In genomic region chr6:142714956-142715355, GRCh38 we compare ENCODE assay signal across 3 cellular contexts.
TF ChIP-seq lines count a peak whose summit lies in the region.

No MANE protein-coding gene starts in this region.

TF ChIP-seq in WTC11, 78 proteins besides CTCF, POLR2A, EP300 and RAD21 (continues in another document):
- TF ChIP-seq FOXK1 (CRISPR knock-in tag; IDR thresholded peaks at IDR 0.05) (no peak), AR (CRISPR knock-in tag; IDR thresholded peaks at IDR 0.05) (no peak), USF1 (CRISPR knock-in tag; IDR thresholded peaks at IDR 0.05) (no peak), SMAD3 (CRISPR knock-in tag; IDR thresholded peaks at IDR 0.05; ENCODE audit: borderline replicate concordance) (no peak), ATF2 (CRISPR knock-in tag; IDR thresholded peaks at IDR 0.05; ENCODE audit: borderline replicate concordance, low read depth) (no peak), RELA (CRISPR knock-in tag; IDR thresholded peaks at IDR 0.05; ENCODE audit: borderline replicate concordance) (no peak), CBFB (CRISPR knock-in tag; IDR thresholded peaks at IDR 0.05; ENCODE audit: low read depth) (no peak), ESRRA (CRISPR knock-in tag; IDR thresholded peaks at IDR 0.05; ENCODE audit: borderline replicate concordance) (no peak), SP1 (CRISPR knock-in tag; conservative IDR thresholded peaks at IDR 0.05) (no peak), FOXJ3 (CRISPR knock-in tag; IDR thresholded peaks at IDR 0.05; ENCODE audit: borderline replicate concordance) (no peak), NR1H2 (CRISPR knock-in tag; IDR thresholded peaks at IDR 0.05) (no peak), GABPB1 (CRISPR knock-in tag; IDR thresholded peaks at IDR 0.05) (no peak)

TF ChIP-seq in H1, 55 proteins besides CTCF, POLR2A, EP300 and RAD21:
- no peak for TF ChIP-seq GABPA (IDR thresholded peaks at IDR 0.05; ENCODE audit: borderline replicate concordance, insufficient read depth, low read length)
- no peak for TF ChIP-seq CTBP2 (IDR thresholded peaks at IDR 0.05; ENCODE audit: borderline replicate concordance, insufficient read depth, insufficient read length, low read length)

TF ChIP-seq in SK-N-SH, 30 proteins besides CTCF, POLR2A, EP300 and RAD21:
- no peak for TF ChIP-seq NRF1 (IDR thresholded peaks at IDR 0.05; ENCODE audit: low read depth, low read length)
- TF ChIP-seq MXI1 (IDR thresholded peaks at IDR 0.05; ENCODE audit: low read depth, low read length) = no peak
- no peak for TF ChIP-seq TAF1 (IDR thresholded peaks at IDR 0.05; ENCODE audit: borderline replicate concordance, low read depth, low read length)
- no peak for TF ChIP-seq NFIC (IDR thresholded peaks at IDR 0.05; ENCODE audit: borderline replicate concordance)
- no peak for TF ChIP-seq FOSL2 (IDR thresholded peaks at IDR 0.05; ENCODE audit: borderline replicate concordance, low read depth)
- no peak for TF ChIP-seq RCOR1 (IDR thresholded peaks at IDR 0.05; ENCODE audit: low read length)
- TF ChIP-seq USF1 (IDR thresholded peaks at IDR 0.05; ENCODE audit: borderline replicate concordance, low read depth) = no peak
- no peak for TF ChIP-seq GABPA (IDR thresholded peaks at IDR 0.05; ENCODE audit: low read depth)
- no peak for TF ChIP-seq MEF2A (IDR thresholded peaks at IDR 0.05; ENCODE audit: borderline replicate concordance, low read depth)
- no peak for TF ChIP-seq CHD2 (IDR thresholded peaks at IDR 0.05; ENCODE audit: low read length, partially characterized antibody)
- TF ChIP-seq IRF3 (IDR thresholded peaks at IDR 0.05; ENCODE audit: low read depth, low read length) = no peak
- no peak for TF ChIP-seq GATA2 (CRISPR knock-in tag; IDR thresholded peaks at IDR 0.05)
- no peak for TF ChIP-seq FOXM1 (IDR thresholded peaks at IDR 0.05; ENCODE audit: low read depth)
- no peak for TF ChIP-seq YY1 (IDR thresholded peaks at IDR 0.05; ENCODE audit: low read depth)
- no peak for TF ChIP-seq REST (IDR thresholded peaks at IDR 0.05; ENCODE audit: low read depth, low read length)
- no peak for TF ChIP-seq MAX (IDR thresholded peaks at IDR 0.05; ENCODE audit: low read depth)
- no peak for TF ChIP-seq FOXJ3 (CRISPR knock-in tag; IDR thresholded peaks at IDR 0.05)
- TF ChIP-seq JUND (IDR thresholded peaks at IDR 0.05) = no peak
- TF ChIP-seq TEAD4 (IDR thresholded peaks at IDR 0.05; ENCODE audit: borderline replicate concordance, insufficient read depth) = no peak
- TF ChIP-seq RXRA (IDR thresholded peaks at IDR 0.05; ENCODE audit: borderline replicate concordance, low read depth) = no peak
